Comparison of ENCODE assay signal across 18 cellular contexts in genomic region chr5:108141676-108142075, GRCh38.
DNase-seq lines count a peak whose midpoint lies in the region; ATAC-seq lines count a peak whose summit lies in the region.
"Had no signal": no experiment of that assay in that cellular context is flagged by ENCODE, and none has a peak within 500 bp of the region (broad histone marks: within the 10 kb centered on the region; RNA-seq: fewer than 3 reads in every experiment).

No MANE protein-coding gene starts in this region.

- no peak overlapping the region for H3K27ac Mint-ChIP-seq in activated CD8-positive, alpha-beta memory T cell treated with anti-CD3 and anti-CD28 coated beads, Interleukin-2, amount 10 ng/mL, durations not matched to agents 7 days and 5 days
- H3K27ac Mint-ChIP-seq: activated CD4-positive, alpha-beta memory T cell treated with anti-CD3 and anti-CD28 coated beads for 36 hours; activated T-helper 2 cell treated with anti-CD3 and anti-CD28 coated beads, Interferon-gamma antibody, Interleukin-2, Interleukin-4, amounts not matched to agents 10 μg/mL and 5 μg/mL and 100 μg/mL, durations not matched to agents 14 hours and 24 hours and 36 hours; stimulated activated naive B cell treated with anti-CD40 and anti-IgM and Interleukin-4, amounts not matched to agents 10 μg/mL and 1 μg/mL and 100 μg/mL, for 72 hours had no signal

- H3K27me3 Mint-ChIP-seq in activated CD8-positive, alpha-beta memory T cell treated with anti-CD3 and anti-CD28 coated beads, Interleukin-2, amount 10 ng/mL, durations not matched to agents 7 days and 5 days, result no peaks in the 10 kb centered on the region
- H3K27me3 Mint-ChIP-seq: activated CD4-positive, alpha-beta memory T cell treated with anti-CD3 and anti-CD28 coated beads for 36 hours; stimulated activated naive B cell treated with anti-CD40 and anti-IgM and Interleukin-4, amounts not matched to agents 10 μg/mL and 1 μg/mL and 100 μg/mL, for 72 hours had no signal

- H3K9me3 Mint-ChIP-seq in activated CD8-positive, alpha-beta memory T cell treated with anti-CD3 and anti-CD28 coated beads, Interleukin-2, amount 10 ng/mL, durations not matched to agents 7 days and 5 days (ENCODE audit: low read depth), result no peaks in the 10 kb centered on the region
- H3K9me3 Mint-ChIP-seq: activated CD4-positive, alpha-beta memory T cell treated with anti-CD3 and anti-CD28 coated beads for 36 hours; activated T-helper 2 cell treated with anti-CD3 and anti-CD28 coated beads, Interferon-gamma antibody, Interleukin-2, Interleukin-4, amounts not matched to agents 10 μg/mL and 5 μg/mL and 100 μg/mL, durations not matched to agents 14 hours and 24 hours and 36 hours; stimulated activated naive B cell treated with anti-CD40 and anti-IgM and Interleukin-4, amounts not matched to agents 10 μg/mL and 1 μg/mL and 100 μg/mL, for 72 hours had no signal

- CTCF ChIA-PET in activated CD8-positive, alpha-beta memory T cell treated with anti-CD3 and anti-CD28 coated beads, Interleukin-2, amount 10 ng/mL, durations not matched to agents 7 days and 5 days (lab: Charles Lee), result no interaction called here

- H3K36me3 Mint-ChIP-seq in activated CD8-positive, alpha-beta memory T cell treated with anti-CD3 and anti-CD28 coated beads, Interleukin-2, amount 10 ng/mL, durations not matched to agents 7 days and 5 days, result peaks cover 4% of the 10 kb centered on the region

- no peak for DNase-seq in activated CD8-positive, alpha-beta memory T cell treated with anti-CD3 and anti-CD28 coated beads, Interleukin-2, amount 10 ng/mL, durations not matched to agents 7 days and 5 days
- DNase-seq in activated CD8-positive, alpha-beta memory T cell treated with anti-CD3 and anti-CD28 coated beads for 24 hours, result no peak
- peak; percentile 16 for DNase-seq in amniotic epithelial cell (ENCODE audit: low read depth)
- DNase-seq in renal cortical epithelial cell (ENCODE audit: low read depth), result peak; percentile 32
- no peak for DNase-seq in stimulated activated CD4-positive, alpha-beta T cell treated with anti-CD3 and anti-CD28 coated beads, Interleukin-15, amount 100 ng/mL, for 24 hours
- no peak for DNase-seq in activated gamma-delta T cell treated with Interleukin-2 at 50 U/mL for 16 hours
- no peak for DNase-seq in DMS153 treated with DMSO at 0.1 percent for 48 hours (lab: John Stamatoyannopoulos, UW; ENCODE audit: unreplicated experiment)
- DNase-seq: activated CD4-positive, alpha-beta memory T cell treated with anti-CD3 and anti-CD28 coated beads for 36 hours; anterior cingulate cortex; colonic mucosa; HCEC 1CT; NCI-H2107; pancreas; Peyer's patch; small intestine; stimulated activated naive B cell treated with anti-CD40 and anti-IgM and Interleukin-4, amounts not matched to agents 10 μg/mL and 1 μg/mL and 100 μg/mL, for 72 hours had no signal

- peaks cover 13% of the 10 kb centered on the region for H3K4me1 Mint-ChIP-seq in activated CD8-positive, alpha-beta memory T cell treated with anti-CD3 and anti-CD28 coated beads, Interleukin-2, amount 10 ng/mL, durations not matched to agents 7 days and 5 days
- H3K4me1 Mint-ChIP-seq: stimulated activated naive B cell treated with anti-CD40 and anti-IgM and Interleukin-4, amounts not matched to agents 10 μg/mL and 1 μg/mL and 100 μg/mL, for 72 hours had no signal

- no peak overlapping the region for H3K4me3 Mint-ChIP-seq in activated CD8-positive, alpha-beta memory T cell treated with anti-CD3 and anti-CD28 coated beads, Interleukin-2, amount 10 ng/mL, durations not matched to agents 7 days and 5 days
- H3K4me3 Mint-ChIP-seq: activated CD4-positive, alpha-beta memory T cell treated with anti-CD3 and anti-CD28 coated beads for 36 hours; stimulated activated naive B cell treated with anti-CD40 and anti-IgM and Interleukin-4, amounts not matched to agents 10 μg/mL and 1 μg/mL and 100 μg/mL, for 72 hours had no signal

- peak; percentile 47 for ATAC-seq in activated CD8-positive, alpha-beta memory T cell treated with anti-CD3 and anti-CD28 coated beads, Interleukin-2, amount 10 ng/mL, durations not matched to agents 7 days and 5 days
- ATAC-seq in HG02678 (IDR thresholded peaks at IDR 0.05; ENCODE audit: unreplicated experiment), result peak; percentile 55
- ATAC-seq: pancreas had no signal

Comparison
In these comparisons a context has a peak if more than half of its experiments do, and no peak if none do; other contexts are left out.
1. DNase-seq: peak in amniotic epithelial cell (single experiment) and renal cortical epithelial cell (single experiment); none in activated CD8-positive, alpha-beta memory T cell treated with anti-CD3 and anti-CD28 coated beads, Interleukin-2, amount 10 ng/mL, durations not matched to agents 7 days and 5 days (single experiment), activated CD8-positive, alpha-beta memory T cell treated with anti-CD3 and anti-CD28 coated beads for 24 hours (single experiment), stimulated activated CD4-positive, alpha-beta T cell treated with anti-CD3 and anti-CD28 coated beads, Interleukin-15, amount 100 ng/mL, for 24 hours (single experiment), activated gamma-delta T cell treated with Interleukin-2 at 50 U/mL for 16 hours (single experiment) and DMS153 treated with DMSO at 0.1 percent for 48 hours (single experiment).